ENCODE assay signal across 25 cellular contexts in genomic region chr10:52879181-52879607, GRCh38.
DNase-seq lines count a peak whose midpoint lies in the region; ATAC-seq and TF ChIP-seq lines count a peak whose summit lies in the region.
"Had no signal": no experiment of that assay in that cellular context is flagged by ENCODE, and none has a peak within 500 bp of the region (broad histone marks: within the 10 kb centered on the region; RNA-seq: fewer than 3 reads in every experiment).

No MANE protein-coding gene starts in this region.

- H3K4me3 Mint-ChIP-seq in mesothelial cell of epicardium, result no peak overlapping the region
- H3K4me3 Mint-ChIP-seq in activated CD8-positive, alpha-beta memory T cell treated with anti-CD3 and anti-CD28 coated beads, Interleukin-2, amount 10 ng/mL, durations not matched to agents 7 days and 5 days, result no peak overlapping the region
- H3K4me3 Mint-ChIP-seq: activated CD4-positive, alpha-beta memory T cell treated with anti-CD3 and anti-CD28 coated beads for 36 hours; activated naive CD4-positive, alpha-beta T cell treated with anti-CD3 and anti-CD28 coated beads, Interleukin-2, amount 50 U/mL, for 24 hours; B cell; CD8-positive, alpha-beta memory T cell; memory B cell; stimulated activated naive CD8-positive, alpha-beta T cell treated with anti-CD3 and anti-CD28 coated beads, Interleukin-15, amount 100 ng/mL, for 72 hours had no signal

- H3K27ac Mint-ChIP-seq in mesothelial cell of epicardium, result peak overlapping the region; percentile 78
- H3K27ac Mint-ChIP-seq in activated CD8-positive, alpha-beta memory T cell treated with anti-CD3 and anti-CD28 coated beads, Interleukin-2, amount 10 ng/mL, durations not matched to agents 7 days and 5 days, result no peak overlapping the region
- H3K27ac Mint-ChIP-seq: activated CD4-positive, alpha-beta memory T cell treated with anti-CD3 and anti-CD28 coated beads for 36 hours; activated naive CD4-positive, alpha-beta T cell treated with anti-CD3 and anti-CD28 coated beads, Interleukin-2, amount 50 U/mL, for 24 hours; B cell; CD8-positive, alpha-beta memory T cell; memory B cell; stimulated activated naive CD8-positive, alpha-beta T cell treated with anti-CD3 and anti-CD28 coated beads, Interleukin-15, amount 100 ng/mL, for 72 hours had no signal

- no peaks in the 10 kb centered on the region for H3K27me3 ChIP-seq in Panc1 (ENCODE audit: control insufficient read depth, insufficient read depth, low read length)
- H3K27me3 ChIP-seq in prostate gland (replicated peaks; ENCODE audit: insufficient read depth), result no peaks in the 10 kb centered on the region
- H3K27me3 ChIP-seq: ascending aorta, SJCRH30, vagina had no signal

- POLR2A ChIA-PET in Panc1 (lab: Charles Lee), result no interaction called here

- TF ChIP-seq POLR2A in prostate gland (IDR thresholded peaks at IDR 0.05), result no peak

- H3K4me3 ChIP-seq in Panc1 (ENCODE audit: low read depth in 2 of 2, low read length in 2 of 2) (no peak overlapping the region), epithelial cell of esophagus (ENCODE audit: low read length) (no peak overlapping the region), prostate gland (no peak overlapping the region)
- H3K4me3 ChIP-seq: ascending aorta, dorsolateral prefrontal cortex, psoas muscle, SJCRH30, vagina had no signal

- CTCF ChIA-PET in Panc1 (lab: Charles Lee), result no interaction called here
- CTCF ChIA-PET in activated CD8-positive, alpha-beta memory T cell treated with anti-CD3 and anti-CD28 coated beads, Interleukin-2, amount 10 ng/mL, durations not matched to agents 7 days and 5 days (lab: Charles Lee), result no interaction called here

- H3K4me1 ChIP-seq in Panc1 (ENCODE audit: control insufficient read depth, insufficient read depth, low read length), result peaks cover 4% of the 10 kb centered on the region; the same call in 1 of the 2 replicates
- H3K4me1 ChIP-seq in prostate gland (replicated peaks), result no peaks in the 10 kb centered on the region
- H3K4me1 ChIP-seq: ascending aorta, psoas muscle, SJCRH30, vagina had no signal

- BruUV-seq in Panc1 (replicated peaks; lab: Mats Ljungman, UMichigan), result no TSS peak

- peaks cover 66% of the 10 kb centered on the region for H3K4me1 Mint-ChIP-seq in mesothelial cell of epicardium
- no peaks in the 10 kb centered on the region for H3K4me1 Mint-ChIP-seq in activated CD8-positive, alpha-beta memory T cell treated with anti-CD3 and anti-CD28 coated beads, Interleukin-2, amount 10 ng/mL, durations not matched to agents 7 days and 5 days
- H3K4me1 Mint-ChIP-seq: activated naive CD4-positive, alpha-beta T cell treated with anti-CD3 and anti-CD28 coated beads, Interleukin-2, amount 50 U/mL, for 24 hours; B cell; CD8-positive, alpha-beta memory T cell; memory B cell; stimulated activated naive CD8-positive, alpha-beta T cell treated with anti-CD3 and anti-CD28 coated beads, Interleukin-15, amount 100 ng/mL, for 72 hours had no signal

- H3K27me3 Mint-ChIP-seq in mesothelial cell of epicardium (ENCODE audit: low read depth), result no peaks in the 10 kb centered on the region
- no peaks in the 10 kb centered on the region for H3K27me3 Mint-ChIP-seq in activated CD8-positive, alpha-beta memory T cell treated with anti-CD3 and anti-CD28 coated beads, Interleukin-2, amount 10 ng/mL, durations not matched to agents 7 days and 5 days
- H3K27me3 Mint-ChIP-seq: activated CD4-positive, alpha-beta memory T cell treated with anti-CD3 and anti-CD28 coated beads for 36 hours; activated naive CD4-positive, alpha-beta T cell treated with anti-CD3 and anti-CD28 coated beads, Interleukin-2, amount 50 U/mL, for 24 hours; B cell; CD8-positive, alpha-beta memory T cell; memory B cell; stimulated activated naive CD8-positive, alpha-beta T cell treated with anti-CD3 and anti-CD28 coated beads, Interleukin-15, amount 100 ng/mL, for 72 hours had no signal

- no peaks in the 10 kb centered on the region for H3K36me3 Mint-ChIP-seq in mesothelial cell of epicardium
- H3K36me3 Mint-ChIP-seq in activated CD8-positive, alpha-beta memory T cell treated with anti-CD3 and anti-CD28 coated beads, Interleukin-2, amount 10 ng/mL, durations not matched to agents 7 days and 5 days, result no peaks in the 10 kb centered on the region
- H3K36me3 Mint-ChIP-seq: activated CD4-positive, alpha-beta memory T cell treated with anti-CD3 and anti-CD28 coated beads for 36 hours; activated naive CD4-positive, alpha-beta T cell treated with anti-CD3 and anti-CD28 coated beads, Interleukin-2, amount 50 U/mL, for 24 hours; CD8-positive, alpha-beta memory T cell; memory B cell had no signal

- TF ChIP-seq CTCF in Panc1 (IDR thresholded peaks at IDR 0.05) (no peak), epithelial cell of esophagus (IDR thresholded peaks at IDR 0.05; ENCODE audit: insufficient read depth, low read depth, low read length, missing control alignments) (no peak), mesothelial cell of epicardium (IDR thresholded peaks at IDR 0.05; ENCODE audit: unreplicated experiment) (no peak), prostate gland (IDR thresholded peaks at IDR 0.05) (no peak)

- H3K27ac ChIP-seq in Panc1 (ENCODE audit: low read length) (peak overlapping the region; percentile 66), prostate gland (no peak overlapping the region)
- H3K27ac ChIP-seq: ascending aorta, dorsolateral prefrontal cortex, psoas muscle, SJCRH30, vagina had no signal

- H3K9me3 ChIP-seq in Panc1 (ENCODE audit: control insufficient read depth, insufficient read depth, low read depth, low read length), result no peaks in the 10 kb centered on the region
- no peaks in the 10 kb centered on the region for H3K9me3 ChIP-seq in prostate gland
- H3K9me3 ChIP-seq: ascending aorta, psoas muscle, SJCRH30, vagina had no signal

- peak; percentile 83 for DNase-seq in Caki2 (ENCODE audit: low read depth)
- DNase-seq in Panc1 (ENCODE audit: low read depth, low spot score), result no peak
- peak; percentile 50 for DNase-seq in epithelial cell of esophagus (ENCODE audit: low read depth)
- no peak for DNase-seq in mesothelial cell of epicardium (ENCODE audit: low spot score in 2 of 2, unreplicated experiment in 2 of 2)
- no peak for DNase-seq in prostate gland (ENCODE audit: low spot score)
- DNase-seq in OCI-M2 (lab: John Stamatoyannopoulos, UW; ENCODE audit: unreplicated experiment), result no peak
- no peak for DNase-seq in activated CD8-positive, alpha-beta memory T cell treated with anti-CD3 and anti-CD28 coated beads, Interleukin-2, amount 10 ng/mL, durations not matched to agents 7 days and 5 days
- DNase-seq in activated CD4-positive, alpha-beta T cell treated with anti-CD3 and anti-CD28 coated beads, Interleukin-2, amount 50 U/mL, for 48 hours, result no peak
- DNase-seq: activated CD4-positive, alpha-beta memory T cell treated with anti-CD3 and anti-CD28 coated beads for 36 hours; activated CD8-positive, alpha-beta memory T cell treated with anti-CD3 and anti-CD28 coated beads, Interleukin-2, amount 50 U/mL, for 48 hours; CD8-positive, alpha-beta memory T cell; dorsolateral prefrontal cortex; head of caudate nucleus; left colon; NCI-H1092; NCI-H1930; NCI-H524 treated with DMSO at 0.1 percent for 48 hours; psoas muscle; SJCRH30; stimulated activated naive CD8-positive, alpha-beta T cell treated with anti-CD3 and anti-CD28 coated beads, Interleukin-15, amount 100 ng/mL, for 72 hours had no signal

- H3K36me3 ChIP-seq in Panc1 (ENCODE audit: control insufficient read depth, insufficient read depth, low read length), result no peaks in the 10 kb centered on the region; the same call in 1 of the 2 replicates
- H3K36me3 ChIP-seq in prostate gland, result no peaks in the 10 kb centered on the region
- H3K36me3 ChIP-seq: ascending aorta, SJCRH30, vagina had no signal

- H3K9me3 Mint-ChIP-seq in mesothelial cell of epicardium, result no peaks in the 10 kb centered on the region
- no peaks in the 10 kb centered on the region for H3K9me3 Mint-ChIP-seq in activated CD8-positive, alpha-beta memory T cell treated with anti-CD3 and anti-CD28 coated beads, Interleukin-2, amount 10 ng/mL, durations not matched to agents 7 days and 5 days (ENCODE audit: low read depth)
- H3K9me3 Mint-ChIP-seq: activated naive CD4-positive, alpha-beta T cell treated with anti-CD3 and anti-CD28 coated beads, Interleukin-2, amount 50 U/mL, for 24 hours had no signal

- intact Hi-C loops in Panc1 (cut with micrococcal nuclease; ENCODE audit: unreplicated experiment) (no loop called here), prostate gland (cut with DNase I) (no loop called here)

- ATAC-seq in Panc1, result peak; percentile 19; the same call in 1 of the 2 replicates
- no peak for ATAC-seq in activated CD8-positive, alpha-beta memory T cell treated with anti-CD3 and anti-CD28 coated beads, Interleukin-2, amount 10 ng/mL, durations not matched to agents 7 days and 5 days
- ATAC-seq: left colon; psoas muscle; stimulated activated naive CD8-positive, alpha-beta T cell treated with anti-CD3 and anti-CD28 coated beads, Interleukin-15, amount 100 ng/mL, for 72 hours had no signal

- in situ Hi-C loops in Caki2 (cut with HindIII; ENCODE audit: low pct_unique_long_range_greater_than_20kb, low sequenced_read_pairs) (no loop called here), Panc1 (cut with HindIII; ENCODE audit: low pct_unique_long_range_greater_than_20kb, low sequenced_read_pairs) (no loop called here)

Comparison
In these comparisons a context has a peak if more than half of its experiments do, and no peak if none do; other contexts are left out.
1. DNase-seq: peak in Caki2 (single experiment) and epithelial cell of esophagus (single experiment); none in Panc1 (single experiment), mesothelial cell of epicardium (0 of 2), prostate gland (single experiment), OCI-M2 (single experiment), activated CD8-positive, alpha-beta memory T cell treated with anti-CD3 and anti-CD28 coated beads, Interleukin-2, amount 10 ng/mL, durations not matched to agents 7 days and 5 days (single experiment) and activated CD4-positive, alpha-beta T cell treated with anti-CD3 and anti-CD28 coated beads, Interleukin-2, amount 50 U/mL, for 48 hours (0 of 2).